In the genomic region with DNA sequence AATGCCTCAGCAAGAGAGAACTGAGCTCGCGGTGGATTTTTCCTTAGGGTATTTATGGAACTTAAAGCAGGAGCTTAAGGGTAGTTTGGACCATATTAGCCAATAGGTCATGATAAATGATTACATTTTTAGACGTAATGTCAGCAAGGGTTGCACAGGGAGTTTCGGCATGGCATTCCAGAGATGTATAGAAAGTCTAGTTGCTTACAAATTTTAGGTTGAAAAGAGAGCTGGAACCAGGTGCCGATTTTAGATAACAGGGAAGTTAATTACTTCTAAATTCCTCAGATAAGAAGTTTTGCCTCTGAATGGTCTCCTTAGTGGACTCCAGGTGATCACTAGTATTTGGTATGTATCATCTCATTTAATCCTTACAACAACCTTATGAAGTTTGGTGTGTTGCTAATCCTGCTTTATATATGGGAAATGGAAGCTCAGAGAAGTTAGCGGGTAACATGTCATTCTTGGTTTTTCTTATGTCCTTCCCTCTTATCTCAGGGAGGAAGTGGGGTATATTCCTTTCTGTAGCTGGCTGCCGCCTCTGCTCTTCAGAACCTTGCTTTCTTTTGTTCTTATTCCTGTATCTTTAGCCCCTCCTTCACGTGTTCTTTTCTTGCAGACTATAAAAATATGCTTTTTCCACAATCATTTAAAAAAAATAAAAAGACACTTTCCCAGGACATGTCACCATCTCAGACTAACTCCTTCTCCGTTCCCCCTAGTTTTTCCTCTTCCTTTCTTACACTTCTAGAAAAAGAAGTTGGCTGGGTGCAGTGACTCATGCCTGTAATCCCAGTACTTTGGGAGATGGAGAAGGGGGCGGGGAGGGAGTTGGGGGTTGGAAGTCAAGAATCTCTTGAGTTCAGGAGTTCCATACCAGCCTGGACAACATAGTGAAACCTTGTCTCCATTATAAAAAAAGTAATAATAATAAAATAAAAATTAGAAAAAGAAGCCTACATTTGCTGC, we compare ENCODE assay signal across 9 cellular contexts. TPM values are rescaled to one million over a fixed set of nuclear protein-coding genes. Genes with fewer than 3 reads are reported as not detected.
DNase-seq lines count a peak whose midpoint lies in the region; ATAC-seq, FAIRE-seq and TF ChIP-seq lines count a peak whose summit lies in the region.
"Had no signal": no experiment of that assay in that cellular context is flagged by ENCODE, and none has a peak within 500 bp of the region (broad histone marks: within the 10 kb centered on the region; RNA-seq: fewer than 3 reads in every experiment).

No MANE protein-coding gene starts in this region.

- peaks cover 54% of the 10 kb centered on the region for H3K4me1 ChIP-seq in PC-9 (replicated peaks; ENCODE audit: insufficient read depth)
- peaks cover 16 to 25% (median 21%) of the 10 kb centered on the region in 4 experiments for H3K4me1 ChIP-seq in H1 (replicated peaks in 1 of 4; ENCODE audit: control insufficient read depth in 3 of 4, insufficient read depth in 4 of 4, low read length in 3 of 4)

- H2AK5ac ChIP-seq in H1 (ENCODE audit: low read depth, low read length), result 0 out of 2 replicates have a peak overlapping the region, but pooled peaks have one; percentile 48

- H3K23ac ChIP-seq in H1 (ENCODE audit: insufficient read length), result no peak overlapping the region

- no peak overlapping the region for H3K56ac ChIP-seq in H1 (replicated peaks; ENCODE audit: insufficient read length, low read depth, low read length)

- BruUV-seq in PC-9 (replicated peaks; lab: Mats Ljungman, UMichigan), result no TSS peak

- POLR2A ChIA-PET in PC-9 (lab: Charles Lee; ENCODE audit: unreplicated experiment) (interaction anchor here (0.7 to 1.0 kb wide), 3 partner anchors 19 to 50 kb away, joined by 4 to 9 read pairs (median 5); a partner anchor contains a TSS), H1 (lab: Charles Lee; ENCODE audit: partially characterized antibody) (interaction anchor here (0.8 to 3.3 kb wide), 8 partner anchors 9 to 522 kb away, joined by 3 to 25 read pairs (median 4); a partner anchor contains a TSS)

- H3K9me3 ChIP-seq in PC-9 (ENCODE audit: insufficient read depth, low read depth) (no peaks in the 10 kb centered on the region), H1 (ENCODE audit: insufficient read depth in 2 of 2, low read depth in 1 of 2, low read length in 1 of 2) (peaks cover 0 to 2% of the 10 kb centered on the region in 2 experiments; a peak in 1 of 4 replicates)

- H3K27me3 Mint-ChIP-seq in nephron (ENCODE audit: low read depth), result no peaks in the 10 kb centered on the region

- no peak overlapping the region for H4K5ac ChIP-seq in H1 (ENCODE audit: insufficient read length, low read depth, low read length)

- H3K9me2 ChIP-seq in PC-9 (ENCODE audit: insufficient read depth), result no peaks in the 10 kb centered on the region

- H2BK12ac ChIP-seq in H1 (ENCODE audit: low read depth, low read length), result peak overlapping the region; percentile 1; the same call in 1 of the 2 replicates

- H4K91ac ChIP-seq in H1 (replicated peaks; ENCODE audit: insufficient read length, low read length), result no peak overlapping the region

- TF ChIP-seq POLR2A in H1 (IDR thresholded peaks at IDR 0.05; ENCODE audit: control extremely low read depth in 1 of 2, low read depth in 2 of 2, low read length in 2 of 2), result no peak

- H3K27me3 ChIP-seq in PC-9 (ENCODE audit: insufficient read depth, low read depth) (no peaks in the 10 kb centered on the region), H1 (replicated peaks in 1 of 4; ENCODE audit: control insufficient read depth in 3 of 4, extremely low read depth in 1 of 4, insufficient read depth in 3 of 4, low read length in 3 of 4) (no peaks in the 10 kb centered on the region), dorsolateral prefrontal cortex (no peaks in the 10 kb centered on the region)

- no peak for TF ChIP-seq EP300 in H1 (IDR thresholded peaks at IDR 0.05; ENCODE audit: borderline replicate concordance in 1 of 2, low read depth in 2 of 2, low read length in 2 of 2)

- H4K8ac ChIP-seq in H1 (ENCODE audit: extremely low read depth, insufficient read depth, low read length), result no peak overlapping the region

- H3K79me2 ChIP-seq in PC-9 (ENCODE audit: low read depth), result peaks cover 90% of the 10 kb centered on the region
- H3K79me2 ChIP-seq in H1 (ENCODE audit: control insufficient read depth in 1 of 2, insufficient read depth in 2 of 2, low read length in 2 of 2), result peaks cover 11 to 69% of the 10 kb centered on the region in 2 experiments

- H3K79me1 ChIP-seq in H1 (ENCODE audit: low read depth, low read length), result peaks cover 4% of the 10 kb centered on the region; the same call in 1 of the 2 replicates

- H3K4me1 Mint-ChIP-seq in nephron, result peaks cover 32% of the 10 kb centered on the region

- no peak overlapping the region for H3K14ac ChIP-seq in H1 (ENCODE audit: insufficient read length)

- peaks cover 6% of the 10 kb centered on the region for H3K9me3 Mint-ChIP-seq in nephron

- peak overlapping the region; percentile 74 for H3K4me2 ChIP-seq in PC-9
- H3K4me2 ChIP-seq in H1 (ENCODE audit: insufficient read depth in 1 of 2, low read depth in 2 of 2, low read length in 2 of 2), result peak overlapping the region; percentile 62 to 80

- H4K20me1 ChIP-seq in PC-9 (ENCODE audit: insufficient read depth) (no peaks in the 10 kb centered on the region), H1 (replicated peaks in 1 of 2; ENCODE audit: control insufficient read depth in 1 of 2, insufficient read depth in 2 of 2, low read length in 2 of 2) (no peaks in the 10 kb centered on the region)

- H3K4ac ChIP-seq in H1 (replicated peaks; ENCODE audit: insufficient read length, low read depth, low read length), result no peak overlapping the region

- peaks cover 17% of the 10 kb centered on the region for H3K36me3 Mint-ChIP-seq in nephron (ENCODE audit: low read depth)

- H2BK15ac ChIP-seq in H1 (ENCODE audit: low read length), result no peak overlapping the region

- H2BK5ac ChIP-seq in H1 (ENCODE audit: low read depth, low read length), result peak overlapping the region; percentile 18; the same call in 1 of the 2 replicates

- peak overlapping the region; percentile 60 for H3K18ac ChIP-seq in H1 (ENCODE audit: extremely low read depth, low read length)

- no peaks in the 10 kb centered on the region for H3K23me2 ChIP-seq in H1 (ENCODE audit: low read depth, low read length)

- no peak overlapping the region for H3K4me3 Mint-ChIP-seq in nephron

- DNase-seq in Daoy (ENCODE audit: low read depth) (peak; percentile 57), PC-9 (peak; percentile 11 to 85), H1 (ENCODE audit: low read depth in 1 of 2, low spot score in 2 of 2) (no peak), left lobe of liver (ENCODE audit: low spot score) (no peak), dorsolateral prefrontal cortex (no peak), HT-29 (ENCODE audit: low spot score) (no peak)
- DNase-seq in stimulated activated CD4-positive, alpha-beta T cell treated with anti-CD3 and anti-CD28 coated beads, Interleukin-4, amount 100 ng/mL, for 4 hours, result no peak
- DNase-seq: NCI-H187 treated with DMSO at 0.1 percent for 48 hours had no signal

- no peak for TF ChIP-seq RAD21 in H1 (IDR thresholded peaks at IDR 0.05 in 1 of 2, conservative IDR thresholded peaks at IDR 0.05 in 1 of 2; ENCODE audit: low read depth in 2 of 2, low read length in 2 of 2)

- TF ChIP-seq CTCF in PC-9 (conservative IDR thresholded peaks at IDR 0.05), result no peak
- no peak for TF ChIP-seq CTCF in H1 (IDR thresholded peaks at IDR 0.05; ENCODE audit: control extremely low read depth in 1 of 3, insufficient read depth in 1 of 3, low read depth in 1 of 3, low read length in 3 of 3)
- no peak for TF ChIP-seq CTCF in nephron (IDR thresholded peaks at IDR 0.05; ENCODE audit: unreplicated experiment in 3 of 3)
- no peak for TF ChIP-seq CTCF in dorsolateral prefrontal cortex (IDR thresholded peaks at IDR 0.05 in 54 of 56, conservative IDR thresholded peaks at IDR 0.05 in 2 of 56; ENCODE audit: low read depth in 1 of 56, partially characterized antibody in 56 of 56)

- no peak overlapping the region; the same call in 1 of the 2 replicates for H2BK20ac ChIP-seq in H1 (ENCODE audit: low read length)

- 69% methylated on average over 10 of the region's 10 CpGs; no CpG with 5 or more reads in 1 of the 2 experiments for WGBS in H1 (ENCODE audit: extremely low coverage in 1 of 2, insufficient coverage in 1 of 2, insufficient read length in 1 of 2, insufficient replicate concordance in 2 of 2, low coverage in 1 of 2, low lambda C conversion rate in 2 of 2, missing lambda C conversion rate in 1 of 2), 2 experiments

- H3K4me3 ChIP-seq in PC-9, result peak overlapping the region; percentile 41; the same call in 1 of the 2 replicates
- peak overlapping the region in 1 of 4 experiments; percentile 42; a peak in 1 of 8 replicates for H3K4me3 ChIP-seq in H1 (ENCODE audit: extremely low read depth in 1 of 4, insufficient read depth in 2 of 4, low read depth in 3 of 4, low read length in 4 of 4)
- H3K4me3 ChIP-seq in dorsolateral prefrontal cortex, result no peak overlapping the region

- FAIRE-seq in H1 (lab: Jason Lieb, UNC), result no peak

- no peak for ATAC-seq in left lobe of liver

- peak overlapping the region; percentile 73 to 92 (median 87) for H3K27ac Mint-ChIP-seq in nephron

- no peak overlapping the region; a peak in 2 of 7 replicates for H3K9ac ChIP-seq in H1 (replicated peaks in 1 of 4; ENCODE audit: extremely low read depth in 1 of 4, low read depth in 3 of 4, low read length in 3 of 4)

- H3K27ac ChIP-seq in PC-9 (peak overlapping the region; percentile 87), H1 (ENCODE audit: low read depth, low read length) (peak overlapping the region; percentile 69), dorsolateral prefrontal cortex (peak overlapping the region in 19 of 59 donors; percentile 3 to 64 (median 36))

- H2AFZ ChIP-seq in PC-9 (no peak overlapping the region), H1 (ENCODE audit: low read length) (no peak overlapping the region)

- intact Hi-C loops in PC-9 (cut with micrococcal nuclease; ENCODE audit: unreplicated experiment) (loop anchor here (1.0 to 2.0 kb wide), 2 partner anchors 11 to 65 kb away; no protein-coding TSS in a partner anchor), dorsolateral prefrontal cortex (cut with DNase I) (no loop called here)

- CTCF ChIA-PET in PC-9 (lab: Charles Lee) (interaction anchor here (0.6 kb wide), 1 partner anchor 24 kb away, joined by 3 read pairs; no protein-coding TSS in a partner anchor), H1 (lab: Charles Lee; ENCODE audit: partially characterized antibody) (interaction anchor here (0.6 to 3.0 kb wide), 7 partner anchors 9 to 68 kb away, joined by 3 to 8 read pairs (median 3); no protein-coding TSS in a partner anchor)

- H3K36me3 ChIP-seq in PC-9 (ENCODE audit: low read depth) (0 out of 2 replicates have a peak, but pooled peaks cover 5% of the 10 kb centered on the region), H1 (ENCODE audit: control insufficient read depth in 2 of 4, insufficient read depth in 4 of 4, low read length in 3 of 4) (no peaks in the 10 kb centered on the region)

- H2BK120ac ChIP-seq in H1 (replicated peaks; ENCODE audit: low read depth, low read length), result no peak overlapping the region

- H3F3A ChIP-seq in PC-9 (ENCODE audit: insufficient read depth, low read depth), result peaks cover 52% of the 10 kb centered on the region

RNA-seq across cellular contexts. Expression of a gene that starts 25.7 kb away (rescaled TPM):
- total RNA-seq in Daoy (2014; rRNA removed; shearing (Covaris generic)), result 98.5 and 143 TPM in 2 replicates
- total RNA-seq in PC-9 (2021), result 113 and 164 TPM in 2 replicates
- 133 and 138 TPM in 2 replicates for total RNA-seq in H1 (2021; fragmentation: NEBNext Ultra II Directional; extraction: Animal tissue kit (Norgen Biotek cat#: 25700))
- 34.8 and 56.0 TPM in 2 replicates for polyA plus RNA-seq in H1 (2011; rRNA removed)
- 42.1 TPM for polyA plus RNA-seq in H1 (2011; cell fraction: cytosol; rRNA removed)
- 187 TPM for polyA plus RNA-seq in H1 (2011; cell fraction: nucleus; rRNA removed)
- 71.3 to 118 TPM (median 79.1 TPM) in 4 replicates for polyA plus RNA-seq in H1 (2012, experiment 1 of 2)
- polyA plus RNA-seq in H1 (2012, experiment 2 of 2), result 4.1 TPM
- polyA plus RNA-seq in H1 (2013, experiment 1 of 2), result 301 TPM
- polyA plus RNA-seq in H1 (2013, experiment 2 of 2), result 289 TPM
- polyA minus RNA-seq in H1 (2011; rRNA and poly(A)+ RNA removed), result 158 and 190 TPM in 2 replicates
- 60.2 TPM for polyA minus RNA-seq in H1 (2011; cell fraction: cytosol; rRNA and poly(A)+ RNA removed)
- polyA minus RNA-seq in H1 (2011; cell fraction: nucleus; rRNA and poly(A)+ RNA removed), result 350 TPM
- total RNA-seq in left lobe of liver, result 10.9 TPM
- 100 to 1,000 TPM in 44 of 120 experiments, 10 to 100 TPM in 76; 41.1 to 286 (median 89.8) TPM for total RNA-seq in dorsolateral prefrontal cortex
- 100 and 111 TPM in 2 replicates for total RNA-seq in HT-29 (2014; rRNA removed; shearing (Covaris generic))

Comparison
In these comparisons a context has a peak if more than half of its experiments do, and no peak if none do; other contexts are left out.
1. DNase-seq: peak in Daoy (single experiment) and PC-9 (2 of 2); none in H1 (0 of 2), left lobe of liver (single experiment), dorsolateral prefrontal cortex (0 of 10), HT-29 (single experiment) and stimulated activated CD4-positive, alpha-beta T cell treated with anti-CD3 and anti-CD28 coated beads, Interleukin-4, amount 100 ng/mL, for 4 hours (0 of 2).